ENCODE assay signal across 14 cellular contexts in genomic region chr14:105888151-105888550, GRCh38.
"Had no signal": no experiment of that assay in that cellular context is flagged by ENCODE, and none has a peak within 500 bp of the region (broad histone marks: within the 10 kb centered on the region; RNA-seq: fewer than 3 reads in every experiment).

No MANE protein-coding gene starts in this region.

- H3K27me3 ChIP-seq: breast epithelium, esophagus squamous epithelium, testis had no signal

- H3K36me3 ChIP-seq: breast epithelium, esophagus squamous epithelium had no signal

- H3K27ac ChIP-seq: breast epithelium, esophagus squamous epithelium, testis had no signal

- H3K36me3 Mint-ChIP-seq: activated naive CD8-positive, alpha-beta T cell treated with anti-CD3 and anti-CD28 coated beads, Interleukin-2, amount 10 ng/mL, durations not matched to agents 7 days and 5 days; T-cell had no signal

- H3K27ac Mint-ChIP-seq: activated CD8-positive, alpha-beta T cell treated with anti-CD3 and anti-CD28 coated beads, Interleukin-2, amount 10 ng/mL, durations not matched to agents 7 days and 5 days; activated naive CD8-positive, alpha-beta T cell treated with anti-CD3 and anti-CD28 coated beads, Interleukin-2, amount 10 ng/mL, durations not matched to agents 7 days and 5 days; activated T-helper 2 cell treated with anti-CD3 and anti-CD28 coated beads, Interferon-gamma antibody, Interleukin-2, Interleukin-4, amounts not matched to agents 10 μg/mL and 5 μg/mL and 100 μg/mL, durations not matched to agents 14 hours and 24 hours and 36 hours had no signal

- H3K4me1 Mint-ChIP-seq: activated naive CD8-positive, alpha-beta T cell treated with anti-CD3 and anti-CD28 coated beads, Interleukin-2, amount 10 ng/mL, durations not matched to agents 7 days and 5 days had no signal

- H3K4me1 ChIP-seq: breast epithelium, esophagus squamous epithelium, testis had no signal

- ATAC-seq: activated CD8-positive, alpha-beta T cell treated with anti-CD3 and anti-CD28 coated beads, Interleukin-2, amount 10 ng/mL, durations not matched to agents 7 days and 5 days; left colon; naive thymus-derived CD4-positive, alpha-beta T cell; stimulated activated naive CD8-positive, alpha-beta T cell treated with anti-CD3 and anti-CD28 coated beads, Interleukin-15, amount 100 ng/mL, for 72 hours; T-cell had no signal

- H3K4me3 ChIP-seq: breast epithelium, esophagus squamous epithelium, testis had no signal

- H3K9me3 ChIP-seq: breast epithelium, esophagus squamous epithelium, testis had no signal

- H3K9me3 Mint-ChIP-seq: activated naive CD8-positive, alpha-beta T cell treated with anti-CD3 and anti-CD28 coated beads, Interleukin-2, amount 10 ng/mL, durations not matched to agents 7 days and 5 days; activated T-helper 2 cell treated with anti-CD3 and anti-CD28 coated beads, Interferon-gamma antibody, Interleukin-2, Interleukin-4, amounts not matched to agents 10 μg/mL and 5 μg/mL and 100 μg/mL, durations not matched to agents 14 hours and 24 hours and 36 hours; T-cell had no signal

- DNase-seq: activated CD4-positive, alpha-beta T cell treated with anti-CD3 and anti-CD28 coated beads for 4 hours; activated CD8-positive, alpha-beta T cell treated with anti-CD3 and anti-CD28 coated beads, Interleukin-2, amount 10 ng/mL, durations not matched to agents 7 days and 5 days; esophagus squamous epithelium; foreskin fibroblast; stimulated activated CD4-positive, alpha-beta T cell treated with anti-CD3 and anti-CD28 coated beads, Interleukin-4, amount 100 ng/mL, for 1 hour; stimulated activated naive CD8-positive, alpha-beta T cell treated with anti-CD3 and anti-CD28 coated beads, Interleukin-15, amount 100 ng/mL, for 72 hours; T1000; testis had no signal

- H3K4me3 Mint-ChIP-seq: activated CD8-positive, alpha-beta T cell treated with anti-CD3 and anti-CD28 coated beads, Interleukin-2, amount 10 ng/mL, durations not matched to agents 7 days and 5 days; activated naive CD8-positive, alpha-beta T cell treated with anti-CD3 and anti-CD28 coated beads, Interleukin-2, amount 10 ng/mL, durations not matched to agents 7 days and 5 days; naive thymus-derived CD4-positive, alpha-beta T cell; stimulated activated naive CD8-positive, alpha-beta T cell treated with anti-CD3 and anti-CD28 coated beads, Interleukin-15, amount 100 ng/mL, for 72 hours; T-cell had no signal
